In the genomic region with DNA sequence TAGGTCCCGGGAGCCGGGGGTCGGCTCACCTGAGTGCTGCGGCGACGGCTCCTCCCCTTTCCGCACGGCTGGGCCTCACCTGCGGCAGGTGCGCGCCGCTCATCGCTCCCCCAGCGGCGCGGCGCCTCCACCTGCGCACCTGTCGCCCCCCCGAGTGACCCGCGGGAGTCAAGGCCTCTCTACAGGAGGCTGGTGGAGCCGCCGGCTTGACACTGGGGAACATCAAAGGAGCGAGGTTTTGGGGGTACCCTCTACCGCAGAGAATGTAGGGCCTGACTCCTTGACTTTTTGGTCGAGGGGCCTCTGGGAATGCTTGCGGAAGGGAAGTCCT, we compare ENCODE assay signal across 8 cellular contexts. TPM values are rescaled to one million over a fixed set of nuclear protein-coding genes. Genes with fewer than 3 reads are reported as not detected.
DNase-seq lines count a peak whose midpoint lies in the region; ATAC-seq and TF ChIP-seq lines count a peak whose summit lies in the region.

No MANE protein-coding gene starts in this region.

- H3K79me2 ChIP-seq in SK-N-SH (ENCODE audit: insufficient read depth): peaks cover 37% of the 10 kb centered on the region

- H3K9ac ChIP-seq in SK-N-SH: no peak overlapping the region
- no peak overlapping the region for H3K9ac ChIP-seq in iPS-15b (ENCODE audit: low read depth, low read length)

- TF ChIP-seq EP300 in SK-N-SH (IDR thresholded peaks at IDR 0.05; ENCODE audit: borderline replicate concordance in 1 of 2, low read depth in 1 of 2, low read length in 1 of 2): no peak

- 64% methylated on average over 4 of the region's 28 CpGs for WGBS in SK-N-SH (ENCODE audit: low lambda C conversion rate)
- WGBS in testis, 2 donors: 8 to 46% methylated on average over 4 to 28 of the region's 28 CpGs

- H3K4me2 ChIP-seq in SK-N-SH: peak overlapping the region; percentile 79

- no peaks in the 10 kb centered on the region for H3K27me3 ChIP-seq in SK-N-SH (ENCODE audit: insufficient read depth)
- peaks cover 2% of the 10 kb centered on the region for H3K27me3 ChIP-seq in SJCRH30
- H3K27me3 ChIP-seq in iPS-15b (ENCODE audit: control insufficient read depth, insufficient read depth, low read length): peaks cover 65% of the 10 kb centered on the region
- no peaks in the 10 kb centered on the region for H3K27me3 ChIP-seq in testis

- no peak overlapping the region for H3K27ac ChIP-seq in SK-N-SH (ENCODE audit: low read depth in 2 of 2, low read length in 1 of 2)
- H3K27ac ChIP-seq in SJCRH30: no peak overlapping the region
- H3K27ac ChIP-seq in testis: no peak overlapping the region

- CTCF ChIA-PET in SK-N-SH (lab: Yijun Ruan, JAX): interaction anchor here (0.7 to 9.3 kb wide), 7 partner anchors 48 to 446 kb away, joined by 3 to 183 read pairs (median 3); no protein-coding TSS in a partner anchor

- no peak overlapping the region for H2AFZ ChIP-seq in SK-N-SH (ENCODE audit: low read depth)

- H3K4me3 ChIP-seq in SK-N-SH (ENCODE audit: low read depth in 2 of 2, low read length in 1 of 2) (peak overlapping the region; percentile 37 to 90; a peak in 3 of 4 replicates), SJCRH30 (peak overlapping the region; percentile 62), iPS-15b (ENCODE audit: low read depth, low read length) (peak overlapping the region; percentile 45), testis (peak overlapping the region; percentile 44 to 93)

- peaks cover 19% of the 10 kb centered on the region for H4K20me1 ChIP-seq in SK-N-SH (ENCODE audit: insufficient read depth)

- TF ChIP-seq RAD21 in SK-N-SH (IDR thresholded peaks at IDR 0.05; ENCODE audit: low read length): no peak

- H3K4me1 ChIP-seq in SK-N-SH (ENCODE audit: control insufficient read depth in 1 of 2, insufficient read depth in 2 of 2, low read depth in 1 of 2, low read length in 1 of 2) (peaks cover 8 to 16% of the 10 kb centered on the region in 2 experiments; a peak in 3 of 4 replicates), SJCRH30 (peaks cover 13% of the 10 kb centered on the region), iPS-15b (ENCODE audit: control insufficient read depth, insufficient read depth, low read length) (peaks cover 4% of the 10 kb centered on the region), testis (peaks cover 12% of the 10 kb centered on the region)

- intact Hi-C loops in testis (cut with DNase I; ENCODE audit: low total_unique reads): loop anchor here (10.0 kb wide), 3 partner anchors 76 to 426 kb away; no protein-coding TSS in a partner anchor

- TF ChIP-seq POLR2A in testis (IDR thresholded peaks at IDR 0.05): no peak

- H3F3A ChIP-seq in SK-N-SH (replicated peaks; ENCODE audit: insufficient read depth): peaks cover 22% of the 10 kb centered on the region

- ATAC-seq in SK-N-SH treated with all-trans-retinoic acid at 6 μM for 48 hours (no peak), HG02678 (IDR thresholded peaks at IDR 0.05; ENCODE audit: unreplicated experiment) (no peak), HG03457 (IDR thresholded peaks at IDR 0.05; ENCODE audit: unreplicated experiment) (no peak)

- TF ChIP-seq CTCF in SK-N-SH (IDR thresholded peaks at IDR 0.05) (no peak), testis (IDR thresholded peaks at IDR 0.05) (no peak)

- H3K9me3 ChIP-seq in SK-N-SH (no peaks in the 10 kb centered on the region), SJCRH30 (replicated peaks) (no peaks in the 10 kb centered on the region), iPS-15b (ENCODE audit: control insufficient read depth, insufficient read depth, low read length) (no peaks in the 10 kb centered on the region), testis (no peaks in the 10 kb centered on the region)

- no peaks in the 10 kb centered on the region for H3K9me2 ChIP-seq in SK-N-SH

- DNase-seq in SK-N-SH (no peak), SJCRH30 (no peak), testis (no peak), NOMO-1 treated with dmso at 0.1 percent for 144 hours (lab: John Stamatoyannopoulos, UW; ENCODE audit: unreplicated experiment) (no peak)

- POLR2A ChIA-PET in SK-N-SH (lab: Yijun Ruan, JAX): interaction anchor here (0.6 to 3.5 kb wide), 41 partner anchors 9 to 447 kb away, joined by 3 to 37 read pairs (median 6); a partner anchor contains a TSS

- H3K36me3 ChIP-seq in SK-N-SH (replicated peaks in 1 of 2; ENCODE audit: control insufficient read depth in 1 of 2, insufficient read depth in 2 of 2, low read length in 1 of 2): peaks cover 0 to 10% of the 10 kb centered on the region in 2 experiments
- no peaks in the 10 kb centered on the region for H3K36me3 ChIP-seq in SJCRH30
- no peaks in the 10 kb centered on the region for H3K36me3 ChIP-seq in iPS-15b (ENCODE audit: control insufficient read depth, insufficient read depth, low read length)
- H3K36me3 ChIP-seq in testis (ENCODE audit: low read depth, missing control alignments): no peaks in the 10 kb centered on the region

TF ChIP-seq in SK-N-SH, 30 proteins besides CTCF, POLR2A, EP300 and RAD21 (continues in another document):
- no peak for TF ChIP-seq NRF1 (IDR thresholded peaks at IDR 0.05; ENCODE audit: low read depth, low read length)
- no peak for TF ChIP-seq SMC3 (IDR thresholded peaks at IDR 0.05; ENCODE audit: low read depth, low read length)
- TF ChIP-seq ELF1 (IDR thresholded peaks at IDR 0.05): no peak
- TF ChIP-seq TCF12 (IDR thresholded peaks at IDR 0.05): no peak
- TF ChIP-seq TEAD4 (IDR thresholded peaks at IDR 0.05; ENCODE audit: borderline replicate concordance, insufficient read depth): no peak
- TF ChIP-seq NFIC (IDR thresholded peaks at IDR 0.05; ENCODE audit: borderline replicate concordance): no peak
- TF ChIP-seq EZH2phosphoT487 (IDR thresholded peaks at IDR 0.05; ENCODE audit: borderline replicate concordance, low read depth): no peak
- TF ChIP-seq, protein P1, sequence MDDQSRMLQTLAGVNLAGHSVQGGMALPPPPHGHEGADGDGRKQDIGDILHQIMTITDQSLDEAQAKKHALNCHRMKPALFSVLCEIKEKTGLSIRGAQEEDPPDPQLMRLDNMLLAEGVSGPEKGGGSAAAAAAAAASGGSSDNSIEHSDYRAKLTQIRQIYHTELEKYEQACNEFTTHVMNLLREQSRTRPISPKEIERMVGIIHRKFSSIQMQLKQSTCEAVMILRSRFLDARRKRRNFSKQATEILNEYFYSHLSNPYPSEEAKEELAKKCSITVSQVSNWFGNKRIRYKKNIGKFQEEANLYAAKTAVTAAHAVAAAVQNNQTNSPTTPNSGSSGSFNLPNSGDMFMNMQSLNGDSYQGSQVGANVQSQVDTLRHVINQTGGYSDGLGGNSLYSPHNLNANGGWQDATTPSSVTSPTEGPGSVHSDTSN (IDR thresholded peaks at IDR 0.05): no peak
- TF ChIP-seq, protein P2, sequence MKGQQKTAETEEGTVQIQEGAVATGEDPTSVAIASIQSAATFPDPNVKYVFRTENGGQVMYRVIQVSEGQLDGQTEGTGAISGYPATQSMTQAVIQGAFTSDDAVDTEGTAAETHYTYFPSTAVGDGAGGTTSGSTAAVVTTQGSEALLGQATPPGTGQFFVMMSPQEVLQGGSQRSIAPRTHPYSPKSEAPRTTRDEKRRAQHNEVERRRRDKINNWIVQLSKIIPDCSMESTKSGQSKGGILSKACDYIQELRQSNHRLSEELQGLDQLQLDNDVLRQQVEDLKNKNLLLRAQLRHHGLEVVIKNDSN (IDR thresholded peaks at IDR 0.05; ENCODE audit: borderline replicate concordance, low read depth): no peak

TF ChIP-seq in SK-N-SH treated with all-trans-retinoic acid at 6 μM for 48 hours, 23 proteins besides CTCF, POLR2A, EP300 and RAD21:
- no peak for TF ChIP-seq TCF4 (CRISPR knock-in tag; IDR thresholded peaks at IDR 0.05; ENCODE audit: borderline replicate concordance)
- TF ChIP-seq, protein P3, sequence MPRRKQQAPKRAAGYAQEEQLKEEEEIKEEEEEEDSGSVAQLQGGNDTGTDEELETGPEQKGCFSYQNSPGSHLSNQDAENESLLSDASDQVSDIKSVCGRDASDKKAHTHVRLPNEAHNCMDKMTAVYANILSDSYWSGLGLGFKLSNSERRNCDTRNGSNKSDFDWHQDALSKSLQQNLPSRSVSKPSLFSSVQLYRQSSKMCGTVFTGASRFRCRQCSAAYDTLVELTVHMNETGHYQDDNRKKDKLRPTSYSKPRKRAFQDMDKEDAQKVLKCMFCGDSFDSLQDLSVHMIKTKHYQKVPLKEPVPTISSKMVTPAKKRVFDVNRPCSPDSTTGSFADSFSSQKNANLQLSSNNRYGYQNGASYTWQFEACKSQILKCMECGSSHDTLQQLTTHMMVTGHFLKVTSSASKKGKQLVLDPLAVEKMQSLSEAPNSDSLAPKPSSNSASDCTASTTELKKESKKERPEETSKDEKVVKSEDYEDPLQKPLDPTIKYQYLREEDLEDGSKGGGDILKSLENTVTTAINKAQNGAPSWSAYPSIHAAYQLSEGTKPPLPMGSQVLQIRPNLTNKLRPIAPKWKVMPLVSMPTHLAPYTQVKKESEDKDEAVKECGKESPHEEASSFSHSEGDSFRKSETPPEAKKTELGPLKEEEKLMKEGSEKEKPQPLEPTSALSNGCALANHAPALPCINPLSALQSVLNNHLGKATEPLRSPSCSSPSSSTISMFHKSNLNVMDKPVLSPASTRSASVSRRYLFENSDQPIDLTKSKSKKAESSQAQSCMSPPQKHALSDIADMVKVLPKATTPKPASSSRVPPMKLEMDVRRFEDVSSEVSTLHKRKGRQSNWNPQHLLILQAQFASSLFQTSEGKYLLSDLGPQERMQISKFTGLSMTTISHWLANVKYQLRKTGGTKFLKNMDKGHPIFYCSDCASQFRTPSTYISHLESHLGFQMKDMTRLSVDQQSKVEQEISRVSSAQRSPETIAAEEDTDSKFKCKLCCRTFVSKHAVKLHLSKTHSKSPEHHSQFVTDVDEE (CRISPR knock-in tag; IDR thresholded peaks at IDR 0.05): no peak
- no peak for TF ChIP-seq RARB (CRISPR knock-in tag; IDR thresholded peaks at IDR 0.05)
- TF ChIP-seq BACH2 (CRISPR knock-in tag; IDR thresholded peaks at IDR 0.05; ENCODE audit: borderline replicate concordance): no peak

RNA-seq across cellular contexts. Expression of a gene that starts 0.5 kb away (rescaled TPM):
- polyA plus RNA-seq in SK-N-SH (2012; rRNA removed) (8.9 and 16.2 TPM in 2 replicates), testis (ENCODE audit: insufficient read depth, low read depth, low replicate concordance) (4.8 TPM)
- 6.6 and 9.6 TPM in 2 replicates for polyA plus RNA-seq in SK-N-SH (2012; cell fraction: cytosol; rRNA removed)
- 22.0 and 25.7 TPM in 2 replicates for polyA plus RNA-seq in SK-N-SH (2012; cell fraction: nucleus; rRNA removed)
- 2.8 and 3.1 TPM in 2 replicates for total RNA-seq in SJCRH30 (2014; rRNA removed; shearing (Covaris generic))
- 10 to 100 TPM; 12.6 to 25.4 TPM for total RNA-seq in testis
